21 cellular contexts compared by ENCODE assay signal in the genomic region with DNA sequence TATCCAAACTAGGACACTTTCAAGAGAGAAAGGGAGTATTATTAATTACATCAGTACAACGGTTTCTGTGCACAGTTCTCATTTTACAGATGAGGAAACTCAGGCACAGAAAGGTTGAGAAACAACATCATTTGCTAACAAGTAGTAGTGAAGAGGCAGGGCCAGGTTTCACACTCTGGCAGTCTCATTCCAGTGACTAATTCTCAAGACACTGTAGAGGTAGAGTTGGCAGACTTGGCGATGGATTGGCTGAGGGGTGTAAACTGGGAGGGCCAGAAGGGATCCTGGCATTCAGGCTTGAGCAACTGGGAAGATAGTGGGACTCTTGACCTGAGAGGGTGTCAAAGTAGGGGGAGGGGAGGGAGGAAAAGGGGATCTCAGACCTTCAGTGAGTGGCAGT.
DNase-seq lines count a peak whose midpoint lies in the region; ATAC-seq and TF ChIP-seq lines count a peak whose summit lies in the region.
"Had no signal": no experiment of that assay in that cellular context is flagged by ENCODE, and none has a peak within 500 bp of the region (broad histone marks: within the 10 kb centered on the region; RNA-seq: fewer than 3 reads in every experiment).

No MANE protein-coding gene starts in this region.

- H3K4me3 ChIP-seq in PC-9 = no peak overlapping the region
- no peak overlapping the region for H3K4me3 ChIP-seq in epithelial cell of proximal tubule (ENCODE audit: low read depth, low read length)
- no peak overlapping the region for H3K4me3 ChIP-seq in mesenchymal stem cell (ENCODE audit: insufficient read depth in 1 of 2, low read depth in 1 of 2, low read length in 2 of 2)
- H3K4me3 ChIP-seq: left lung, prostate gland, tibial nerve had no signal

- no peaks in the 10 kb centered on the region for H3K9me2 ChIP-seq in PC-9 (ENCODE audit: insufficient read depth)

- no peak overlapping the region for H3K23ac ChIP-seq in mesenchymal stem cell (ENCODE audit: low read length in 2 of 2)

- H3K14ac ChIP-seq in mesenchymal stem cell (ENCODE audit: low read length in 2 of 2) = no peak overlapping the region

- peaks cover 24% of the 10 kb centered on the region for H3F3A ChIP-seq in PC-9 (ENCODE audit: insufficient read depth, low read depth)

- no peaks in the 10 kb centered on the region for H3K27me3 ChIP-seq in PC-9 (ENCODE audit: insufficient read depth, low read depth)
- H3K27me3 ChIP-seq in mesenchymal stem cell (ENCODE audit: control insufficient read depth in 1 of 2, insufficient read depth in 1 of 2, low read length in 2 of 2) = peaks cover 0 to 3% of the 10 kb centered on the region in 2 experiments
- H3K27me3 ChIP-seq: left lung, tibial nerve had no signal

- H4K20me1 ChIP-seq in PC-9 (ENCODE audit: insufficient read depth) = no peaks in the 10 kb centered on the region

- H3K4me2 ChIP-seq in PC-9 (no peak overlapping the region), mesenchymal stem cell (ENCODE audit: low read length, poor library complexity, severe bottlenecking) (no peak overlapping the region)
- H3K4me2 ChIP-seq: KMS-11 had no signal

- H3K9ac ChIP-seq in mesenchymal stem cell (ENCODE audit: low read length) = no peak overlapping the region
- H3K9ac ChIP-seq: KMS-11 had no signal

- no peak overlapping the region for H2BK120ac ChIP-seq in mesenchymal stem cell (ENCODE audit: low read depth, low read length)

- H3K4me1 ChIP-seq in PC-9 (replicated peaks; ENCODE audit: insufficient read depth) = peaks cover 21% of the 10 kb centered on the region
- no peaks in the 10 kb centered on the region for H3K4me1 ChIP-seq in mesenchymal stem cell (ENCODE audit: control insufficient read depth, insufficient read depth, low read depth, low read length)
- H3K4me1 ChIP-seq: prostate gland had no signal

- TF ChIP-seq CTCF in PC-9 (conservative IDR thresholded peaks at IDR 0.05) = no peak
- no peak for TF ChIP-seq CTCF in epithelial cell of proximal tubule (conservative IDR thresholded peaks at IDR 0.05; ENCODE audit: low read depth, low read length)

- no peak overlapping the region for H2BK12ac ChIP-seq in mesenchymal stem cell (ENCODE audit: low read length in 2 of 2)

- H3K36me3 ChIP-seq in PC-9 (ENCODE audit: low read depth) (no peaks in the 10 kb centered on the region), mesenchymal stem cell (ENCODE audit: control insufficient read depth in 1 of 2, insufficient read depth in 2 of 2, low read depth in 1 of 2, low read length in 2 of 2) (no peaks in the 10 kb centered on the region)
- H3K36me3 ChIP-seq: left lung, prostate gland, tibial nerve had no signal

- H2AFZ ChIP-seq in PC-9 = no peak overlapping the region
- H2AFZ ChIP-seq in mesenchymal stem cell (ENCODE audit: low read depth, low read length) = no peak overlapping the region

- H3K79me2 ChIP-seq in PC-9 (ENCODE audit: low read depth) = no peaks in the 10 kb centered on the region

- POLR2A ChIA-PET in PC-9 (lab: Charles Lee; ENCODE audit: unreplicated experiment) = no interaction called here

- WGBS in mesenchymal stem cell = 81% methylated on average over 2 of the region's 2 CpGs

- H2AK5ac ChIP-seq in mesenchymal stem cell (ENCODE audit: low read length, severe bottlenecking) = no peak overlapping the region

- no peaks in the 10 kb centered on the region for H3K79me1 ChIP-seq in mesenchymal stem cell (replicated peaks; ENCODE audit: low read length, poor library complexity, severe bottlenecking)

- H3K27ac ChIP-seq in PC-9 (0 out of 2 replicates have a peak overlapping the region, but pooled peaks have one; percentile 19), mesenchymal stem cell (ENCODE audit: low read length, poor library complexity, severe bottlenecking) (no peak overlapping the region)
- H3K27ac ChIP-seq: KMS-11, left lung, prostate gland, tibial nerve had no signal

- H3K18ac ChIP-seq in mesenchymal stem cell (ENCODE audit: low read depth in 1 of 2, low read length in 2 of 2) = no peak overlapping the region

- ATAC-seq in GM19324 (IDR thresholded peaks at IDR 0.05; ENCODE audit: low FRiP score, unreplicated experiment) = no peak
- ATAC-seq: left lung had no signal

- no TSS peak for BruUV-seq in PC-9 (replicated peaks; lab: Mats Ljungman, UMichigan)

- no peak overlapping the region for H2BK5ac ChIP-seq in mesenchymal stem cell (ENCODE audit: low read depth, low read length, poor library complexity, severe bottlenecking)

- CTCF ChIA-PET in PC-9 (lab: Charles Lee) = no interaction called here

- H3K9me3 ChIP-seq in PC-9 (ENCODE audit: insufficient read depth, low read depth) = no peaks in the 10 kb centered on the region
- no peaks in the 10 kb centered on the region for H3K9me3 ChIP-seq in mesenchymal stem cell (ENCODE audit: control insufficient read depth, low read length)
- H3K9me3 ChIP-seq: left lung, prostate gland, tibial nerve had no signal

- no peak overlapping the region for H4K8ac ChIP-seq in mesenchymal stem cell (ENCODE audit: low read length)

- DNase-seq in EL (peak; percentile 28), PC-9 (peak in 1 of 2 experiments; percentile 76), epithelial cell of proximal tubule (ENCODE audit: low read depth) (peak; percentile 42), mesenchymal stem cell (peak; percentile 48), activated gamma-delta T cell (lab: John Stamatoyannopoulos, UW) (no peak), activated gamma-delta T cell treated with Interleukin-2 at 50 U/mL for 16 hours (no peak)
- no peak for DNase-seq in activated CD4-positive, CD25-positive, alpha-beta regulatory T cell treated with anti-CD3 and anti-CD28 coated beads, Interleukin-2, amount 50 U/mL, for 72 hours
- DNase-seq: activated CD4-positive, alpha-beta T cell treated with anti-CD3 and anti-CD28 coated beads, Interleukin-2, amount 10 ng/mL, durations not matched to agents 7 days and 5 days; CD4-positive, CD25-positive, alpha-beta regulatory T cell; dermis blood vessel endothelial cell; DMS 273 treated with DMSO at 0.1 percent for 48 hours; GDM1; left lung; NCI-H1092 treated with DMSO at 0.1 percent for 48 hours; NCI-H2081; NCI-H446 treated with DMSO at 0.1 percent for 48 hours; stimulated activated CD4-positive, alpha-beta T cell treated with anti-CD3 and anti-CD28 coated beads, Interleukin-4, amount 100 ng/mL, for 24 hours had no signal

- H3K4ac ChIP-seq in mesenchymal stem cell (ENCODE audit: low read depth in 1 of 2, low read length in 2 of 2) = no peak overlapping the region

- intact Hi-C loops in PC-9 (cut with micrococcal nuclease; ENCODE audit: unreplicated experiment) = no loop called here

- H2BK15ac ChIP-seq in mesenchymal stem cell (ENCODE audit: low read depth, poor library complexity, severe bottlenecking) = no peak overlapping the region

- no peak overlapping the region for H4K91ac ChIP-seq in mesenchymal stem cell (ENCODE audit: low read length)

Comparison
In these comparisons a context has a peak if more than half of its experiments do, and no peak if none do; other contexts are left out.
1. DNase-seq: peak in EL (single experiment), epithelial cell of proximal tubule (single experiment) and mesenchymal stem cell (single experiment); none in activated CD4-positive, CD25-positive, alpha-beta regulatory T cell treated with anti-CD3 and anti-CD28 coated beads, Interleukin-2, amount 50 U/mL, for 72 hours (single experiment), activated gamma-delta T cell (single experiment) and activated gamma-delta T cell treated with Interleukin-2 at 50 U/mL for 16 hours (single experiment).